In the genomic region with DNA sequence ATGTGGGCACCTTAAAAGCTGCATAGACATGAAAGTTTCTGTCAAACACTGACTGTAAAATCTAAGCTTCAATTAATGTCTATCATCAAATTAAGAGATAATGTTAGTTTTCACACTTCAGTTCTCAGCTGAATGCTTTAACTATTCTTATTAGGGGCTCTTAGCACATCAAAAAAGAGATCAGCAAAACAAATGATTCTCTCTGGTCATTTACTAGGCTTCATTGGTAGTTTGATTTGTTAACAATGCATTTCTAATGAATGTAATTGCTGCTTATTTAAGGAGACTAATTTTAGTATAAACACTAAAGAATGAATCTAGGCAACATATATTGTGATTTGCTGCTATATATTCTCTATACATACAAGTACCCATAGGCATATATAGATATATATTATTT, we compare ENCODE assay signal across 39 cellular contexts.
"Had no signal": no experiment of that assay in that cellular context is flagged by ENCODE, and none has a peak within 500 bp of the region (broad histone marks: within the 10 kb centered on the region; RNA-seq: fewer than 3 reads in every experiment).

No MANE protein-coding gene starts in this region.

- H3K36me3 ChIP-seq: adrenal gland, ascending aorta, brain microvascular endothelial cell, breast epithelium, cardiac muscle cell had no signal

- DNase-seq: activated effector memory CD4-positive, alpha-beta T cell treated with anti-CD3 and anti-CD28 coated beads, Interleukin-2, amount 50 U/mL, for 16 hours; activated effector memory CD4-positive, alpha-beta T cell treated with Interleukin-2 at 50 U/mL for 16 hours; activated gamma-delta T cell; activated gamma-delta T cell treated with Interleukin-2 at 50 U/mL for 16 hours; activated naive CD4-positive, alpha-beta T cell; activated naive CD4-positive, alpha-beta T cell treated with anti-CD3 and anti-CD28 coated beads for 36 hours; activated naive CD4-positive, alpha-beta T cell treated with anti-CD3 and anti-CD28 coated beads, Interleukin-2, amount 10 ng/mL, durations not matched to agents 7 days and 5 days; activated naive CD4-positive, alpha-beta T cell treated with anti-CD3 and anti-CD28 coated beads, Interleukin-2, amount 50 U/mL, for 16 hours; activated naive CD4-positive, alpha-beta T cell treated with Interleukin-2 at 50 U/mL for 16 hours; activated naive CD8-positive, alpha-beta T cell treated with anti-CD3 and anti-CD28 coated beads for 36 hours; activated naive CD8-positive, alpha-beta T cell treated with anti-CD3 and anti-CD28 coated beads, Interleukin-2, amount 10 ng/mL, durations not matched to agents 7 days and 5 days; activated naive CD8-positive, alpha-beta T cell treated with anti-CD3 and anti-CD28 coated beads, Interleukin-2, amount 50 U/mL, for 24 hours; activated T-cell treated with anti-CD3 and anti-CD28 coated beads, Interleukin-2, amount 50 U/mL, for 4 hours; activated T-cell treated with anti-CD3 and anti-CD28 coated beads, Interleukin-2, amount 50 U/mL, for 48 hours; activated T-cell treated with anti-CD3 and anti-CD28 coated beads, Interleukin-2, amount 50 U/mL, for 72 hours; adrenal gland; amniotic stem cell; amygdala; anterior cingulate cortex; aorta; body of pancreas; brain microvascular endothelial cell; caudate nucleus; central memory CD4-positive, alpha-beta T cell; cerebellar nuclear complex had no signal

- H3K27me3 ChIP-seq: adrenal gland, ascending aorta, body of pancreas, brain microvascular endothelial cell, breast epithelium, cardiac muscle cell had no signal

- H3K4me1 Mint-ChIP-seq: activated naive CD4-positive, alpha-beta T cell treated with anti-CD3 and anti-CD28 coated beads, Interleukin-2, amount 10 ng/mL, durations not matched to agents 7 days and 5 days; activated naive CD4-positive, alpha-beta T cell treated with anti-CD3 and anti-CD28 coated beads, Interleukin-2, amount 50 U/mL, for 24 hours; activated naive CD8-positive, alpha-beta T cell treated with anti-CD3 and anti-CD28 coated beads for 36 hours; activated naive CD8-positive, alpha-beta T cell treated with anti-CD3 and anti-CD28 coated beads, Interleukin-2, amount 10 ng/mL, durations not matched to agents 7 days and 5 days; activated naive CD8-positive, alpha-beta T cell treated with anti-CD3 and anti-CD28 coated beads, Interleukin-2, amount 50 U/mL, for 24 hours; activated T-helper 17 cell treated with anti-CD3 and anti-CD28 coated beads, Interleukin-2, amount 50 U/mL, for 72 hours; brain; central memory CD8-positive, alpha-beta T cell had no signal

- H3K9me3 Mint-ChIP-seq: activated naive CD4-positive, alpha-beta T cell treated with anti-CD3 and anti-CD28 coated beads, Interleukin-2, amount 50 U/mL, for 24 hours; activated naive CD4-positive, alpha-beta T cell treated with anti-CD3 and anti-CD28 coated beads, Interleukin-2, amount 50 U/mL, for 72 hours; activated naive CD8-positive, alpha-beta T cell treated with anti-CD3 and anti-CD28 coated beads for 36 hours; activated naive CD8-positive, alpha-beta T cell treated with anti-CD3 and anti-CD28 coated beads, Interleukin-2, amount 10 ng/mL, durations not matched to agents 7 days and 5 days; activated naive CD8-positive, alpha-beta T cell treated with anti-CD3 and anti-CD28 coated beads, Interleukin-2, amount 50 U/mL, for 24 hours; activated T-helper 1 cell treated with anti-CD3 and anti-CD28 coated beads, Interleukin-12 subunit alpha, Interleukin-12 subunit beta, Interleukin-2, Interleukin-4 antibody, amounts not matched to agents 30 ng/mL and 10 ng/mL and 1 ng/mL, durations not matched to agents 14 hours and 24 hours and 36 hours had no signal

- H3K4me3 Mint-ChIP-seq: activated naive CD4-positive, alpha-beta T cell treated with anti-CD3 and anti-CD28 coated beads for 36 hours; activated naive CD4-positive, alpha-beta T cell treated with anti-CD3 and anti-CD28 coated beads, Interleukin-2, amount 10 ng/mL, durations not matched to agents 7 days and 5 days; activated naive CD4-positive, alpha-beta T cell treated with anti-CD3 and anti-CD28 coated beads, Interleukin-2, amount 50 U/mL, for 24 hours; activated naive CD8-positive, alpha-beta T cell; activated naive CD8-positive, alpha-beta T cell treated with anti-CD3 and anti-CD28 coated beads for 36 hours; activated naive CD8-positive, alpha-beta T cell treated with anti-CD3 and anti-CD28 coated beads, Interleukin-2, amount 10 ng/mL, durations not matched to agents 7 days and 5 days; activated naive CD8-positive, alpha-beta T cell treated with anti-CD3 and anti-CD28 coated beads, Interleukin-2, amount 50 U/mL, for 24 hours; activated T-cell treated with anti-CD3 and anti-CD28 coated beads, Interleukin-2, amount 50 U/mL, for 4 hours; activated T-cell treated with anti-CD3 and anti-CD28 coated beads, Interleukin-2, amount 50 U/mL, for 72 hours; activated T-helper 1 cell treated with anti-CD3 and anti-CD28 coated beads, Interleukin-12 subunit alpha, Interleukin-12 subunit beta, Interleukin-2, Interleukin-4 antibody, amounts not matched to agents 30 ng/mL and 10 ng/mL and 1 ng/mL, durations not matched to agents 14 hours and 24 hours and 36 hours; activated T-helper 17 cell treated with anti-CD3 and anti-CD28 coated beads, Interleukin-2, amount 50 U/mL, for 72 hours; brain; central memory CD8-positive, alpha-beta T cell had no signal

- H3K4me3 ChIP-seq: adrenal gland, ascending aorta, body of pancreas, breast epithelium, cardiac muscle cell had no signal

- ATAC-seq: activated naive CD4-positive, alpha-beta T cell treated with anti-CD3 and anti-CD28 coated beads, Interleukin-2, amount 50 U/mL, for 72 hours; activated naive CD8-positive, alpha-beta T cell treated with anti-CD3 and anti-CD28 coated beads, Interleukin-2, amount 50 U/mL, for 24 hours; activated T-cell treated with anti-CD3 and anti-CD28 coated beads, Interleukin-2, amount 50 U/mL, for 4 hours; activated T-cell treated with anti-CD3 and anti-CD28 coated beads, Interleukin-2, amount 50 U/mL, for 72 hours; activated T-helper 17 cell treated with anti-CD3 and anti-CD28 coated beads, Interleukin-2, amount 50 U/mL, for 72 hours; body of pancreas had no signal

- H3K9me3 ChIP-seq: adrenal gland, ascending aorta, body of pancreas, breast epithelium had no signal

- H3K27ac ChIP-seq: adrenal gland, ascending aorta, body of pancreas, brain microvascular endothelial cell, breast epithelium, cardiac muscle cell had no signal

- H3K4me1 ChIP-seq: adrenal gland, ascending aorta, body of pancreas, breast epithelium had no signal

- H3K27ac Mint-ChIP-seq: activated naive CD4-positive, alpha-beta T cell treated with anti-CD3 and anti-CD28 coated beads for 36 hours; activated naive CD4-positive, alpha-beta T cell treated with anti-CD3 and anti-CD28 coated beads, Interleukin-2, amount 10 ng/mL, durations not matched to agents 7 days and 5 days; activated naive CD4-positive, alpha-beta T cell treated with anti-CD3 and anti-CD28 coated beads, Interleukin-2, amount 50 U/mL, for 24 hours; activated naive CD4-positive, alpha-beta T cell treated with anti-CD3 and anti-CD28 coated beads, Interleukin-2, amount 50 U/mL, for 72 hours; activated naive CD8-positive, alpha-beta T cell; activated naive CD8-positive, alpha-beta T cell treated with anti-CD3 and anti-CD28 coated beads for 36 hours; activated naive CD8-positive, alpha-beta T cell treated with anti-CD3 and anti-CD28 coated beads, Interleukin-2, amount 10 ng/mL, durations not matched to agents 7 days and 5 days; activated naive CD8-positive, alpha-beta T cell treated with anti-CD3 and anti-CD28 coated beads, Interleukin-2, amount 50 U/mL, for 24 hours; activated T-cell treated with anti-CD3 and anti-CD28 coated beads, Interleukin-2, amount 50 U/mL, for 72 hours; activated T-helper 1 cell treated with anti-CD3 and anti-CD28 coated beads, Interleukin-12 subunit alpha, Interleukin-12 subunit beta, Interleukin-2, Interleukin-4 antibody, amounts not matched to agents 30 ng/mL and 10 ng/mL and 1 ng/mL, durations not matched to agents 14 hours and 24 hours and 36 hours; activated T-helper 17 cell treated with anti-CD3 and anti-CD28 coated beads, Interleukin-2, amount 50 U/mL, for 72 hours; activated T-helper 2 cell treated with anti-CD3 and anti-CD28 coated beads, Interferon-gamma antibody, Interleukin-2, Interleukin-4, amounts not matched to agents 10 μg/mL and 5 μg/mL and 100 μg/mL, durations not matched to agents 14 hours and 24 hours and 36 hours; brain had no signal

- H3K36me3 Mint-ChIP-seq: activated naive CD4-positive, alpha-beta T cell treated with anti-CD3 and anti-CD28 coated beads, Interleukin-2, amount 10 ng/mL, durations not matched to agents 7 days and 5 days; activated naive CD4-positive, alpha-beta T cell treated with anti-CD3 and anti-CD28 coated beads, Interleukin-2, amount 50 U/mL, for 24 hours; activated naive CD4-positive, alpha-beta T cell treated with anti-CD3 and anti-CD28 coated beads, Interleukin-2, amount 50 U/mL, for 72 hours; activated naive CD8-positive, alpha-beta T cell; activated naive CD8-positive, alpha-beta T cell treated with anti-CD3 and anti-CD28 coated beads for 36 hours; activated naive CD8-positive, alpha-beta T cell treated with anti-CD3 and anti-CD28 coated beads, Interleukin-2, amount 10 ng/mL, durations not matched to agents 7 days and 5 days; brain had no signal

- FAIRE-seq: astrocyte, bronchial epithelial cell, colon had no signal

- H3K27me3 Mint-ChIP-seq: activated naive CD4-positive, alpha-beta T cell treated with anti-CD3 and anti-CD28 coated beads, Interleukin-2, amount 10 ng/mL, durations not matched to agents 7 days and 5 days; activated naive CD4-positive, alpha-beta T cell treated with anti-CD3 and anti-CD28 coated beads, Interleukin-2, amount 50 U/mL, for 24 hours; activated naive CD8-positive, alpha-beta T cell treated with anti-CD3 and anti-CD28 coated beads for 36 hours; activated naive CD8-positive, alpha-beta T cell treated with anti-CD3 and anti-CD28 coated beads, Interleukin-2, amount 10 ng/mL, durations not matched to agents 7 days and 5 days; activated T-helper 17 cell treated with anti-CD3 and anti-CD28 coated beads, Interleukin-2, amount 50 U/mL, for 72 hours; central memory CD8-positive, alpha-beta T cell had no signal
